In genomic region chr20:49914310-49915117, GRCh38 we compare ENCODE assay signal across 8 cellular contexts. TPM values are rescaled to one million over a fixed set of nuclear protein-coding genes. Genes with fewer than 3 reads are reported as not detected.
DNase-seq lines count a peak whose midpoint lies in the region; ATAC-seq and TF ChIP-seq lines count a peak whose summit lies in the region.

No MANE protein-coding gene starts in this region.

- H3K4me3 Mint-ChIP-seq in neural progenitor cell: peak overlapping the region; percentile 99

- H3K4me3 ChIP-seq in AG04450 (ENCODE audit: low read depth, low read length) (peak overlapping the region; percentile 98), epithelial cell of esophagus (ENCODE audit: low read length) (peak overlapping the region; percentile 90), neural progenitor cell (peak overlapping the region; percentile 81)

- DNase-seq in AG04450 (ENCODE audit: low read depth, low spot score) (no peak), RWPE1 (ENCODE audit: low spot score) (no peak), epithelial cell of esophagus (ENCODE audit: low read depth) (peak; percentile 57), neural progenitor cell (ENCODE audit: low spot score) (peak; percentile 65), T1000 (lab: John Stamatoyannopoulos, UW) (no peak), GM10266 (ENCODE audit: extremely low spot score) (no peak)

- peaks cover 45% of the 10 kb centered on the region for H3K4me1 Mint-ChIP-seq in neural progenitor cell

- H3K4me1 ChIP-seq in neural progenitor cell: peaks cover 5% of the 10 kb centered on the region

- CTCF ChIA-PET in AG04450 (lab: Charles Lee) (interaction anchor here (0.6 to 1.0 kb wide), 5 partner anchors 11 to 195 kb away, joined by 3 to 7 read pairs (median 5); no protein-coding TSS in a partner anchor), RWPE1 (lab: Yijun Ruan, JAX) (interaction anchor here (0.6 to 4.7 kb wide), 5 partner anchors 9 to 304 kb away, joined by 3 to 20 read pairs (median 3); no protein-coding TSS in a partner anchor)

- H3K9ac ChIP-seq in neural progenitor cell: peak overlapping the region; percentile 96

- H3F3A ChIP-seq in neural progenitor cell (ENCODE audit: low read depth): peaks cover 17% of the 10 kb centered on the region

- H3K27ac ChIP-seq in AG04450 (ENCODE audit: low read depth, low read length): no peak overlapping the region
- peak overlapping the region; percentile 98 for H3K27ac ChIP-seq in RWPE1
- H3K27ac ChIP-seq in neural progenitor cell: no peak overlapping the region

- ATAC-seq in GM21367 (IDR thresholded peaks at IDR 0.05; ENCODE audit: unreplicated experiment) (peak; percentile 8), HG02610 (IDR thresholded peaks at IDR 0.05; ENCODE audit: unreplicated experiment) (no peak)

- no peak overlapping the region for H2AFZ ChIP-seq in neural progenitor cell (replicated peaks)

- peaks cover 57% of the 10 kb centered on the region for H3K79me2 ChIP-seq in neural progenitor cell (ENCODE audit: low read depth)

- H3K36me3 ChIP-seq in neural progenitor cell: no peaks in the 10 kb centered on the region

- no peaks in the 10 kb centered on the region for H3K36me3 Mint-ChIP-seq in neural progenitor cell

- H4K20me1 ChIP-seq in neural progenitor cell (ENCODE audit: low read depth): peaks cover 40% of the 10 kb centered on the region

- no peaks in the 10 kb centered on the region for H3K9me3 Mint-ChIP-seq in neural progenitor cell

- TF ChIP-seq CTCF in AG04450 (IDR thresholded peaks at IDR 0.05; ENCODE audit: low read depth, low read length) (0 out of 2 replicates have a peak, but pooled peaks have one; percentile 15), RWPE1 (conservative IDR thresholded peaks at IDR 0.05; ENCODE audit: low read depth) (no peak), epithelial cell of esophagus (IDR thresholded peaks at IDR 0.05; ENCODE audit: insufficient read depth, low read depth, low read length, missing control alignments) (no peak), neural progenitor cell (IDR thresholded peaks at IDR 0.05) (no peak), GM10266 (IDR thresholded peaks at IDR 0.05; ENCODE audit: control insufficient read depth, insufficient read depth, low read depth, missing control alignments) (no peak)

- POLR2A ChIA-PET in AG04450 (lab: Yijun Ruan, JAX) (interaction anchor here (1.0 kb wide), 1 partner anchor 69 kb away, joined by 3 read pairs; no protein-coding TSS in a partner anchor), RWPE1 (lab: Yijun Ruan, JAX; ENCODE audit: low non-redundant PET) (interaction anchor here (0.6 kb wide), 1 partner anchor 10 kb away, joined by 5 read pairs; no protein-coding TSS in a partner anchor)

- no peaks in the 10 kb centered on the region; the same call in 1 of the 2 replicates for H3K9me3 ChIP-seq in AG04450 (ENCODE audit: control insufficient read depth, insufficient read depth, low read length)
- no peaks in the 10 kb centered on the region for H3K9me3 ChIP-seq in neural progenitor cell (ENCODE audit: low read depth)

- H3K27me3 ChIP-seq in AG04450 (ENCODE audit: control insufficient read depth, insufficient read depth, low read length) (no peaks in the 10 kb centered on the region), neural progenitor cell (no peaks in the 10 kb centered on the region)

- peak overlapping the region; percentile 66 for H3K27ac Mint-ChIP-seq in neural progenitor cell

- no peaks in the 10 kb centered on the region for H3K27me3 Mint-ChIP-seq in neural progenitor cell (ENCODE audit: insufficient read depth, low read depth)

- peak overlapping the region; percentile 94 for H3K4me2 ChIP-seq in neural progenitor cell

RNA-seq across cellular contexts. Expression of gene SPATA2, which starts 0.8 kb away (rescaled TPM):
- 4.3 and 4.7 TPM in 2 replicates for polyA plus RNA-seq in AG04450 (2011; rRNA removed)
- polyA minus RNA-seq in AG04450 (2011; rRNA and poly(A)+ RNA removed): 4.5 and 5.2 TPM in 2 replicates
- 4.0 and 5.0 TPM in 2 replicates for total RNA-seq in neural progenitor cell (ENCODE audit: low replicate concordance)

RNA-seq across cellular contexts. Expression of gene RNF114, which starts 21.7 kb away (rescaled TPM):
- polyA plus RNA-seq in AG04450 (2011; rRNA removed): 69.6 and 87.4 TPM in 2 replicates
- polyA minus RNA-seq in AG04450 (2011; rRNA and poly(A)+ RNA removed): 61.3 and 72.9 TPM in 2 replicates
- total RNA-seq in neural progenitor cell (ENCODE audit: low replicate concordance): 41.3 and 105 TPM in 2 replicates

Comparison
In these comparisons a context has a peak if more than half of its experiments do, and no peak if none do; other contexts are left out.
1. DNase-seq: peak in epithelial cell of esophagus (single experiment) and neural progenitor cell (single experiment); none in AG04450 (single experiment), RWPE1 (single experiment), T1000 (single experiment) and GM10266 (single experiment).
2. Peak in every context shown above with its lines, with median percentiles within 50 percentile points of each other: H3K4me3 ChIP-seq.